ENCODE assay signal across 20 cellular contexts in the genomic region with DNA sequence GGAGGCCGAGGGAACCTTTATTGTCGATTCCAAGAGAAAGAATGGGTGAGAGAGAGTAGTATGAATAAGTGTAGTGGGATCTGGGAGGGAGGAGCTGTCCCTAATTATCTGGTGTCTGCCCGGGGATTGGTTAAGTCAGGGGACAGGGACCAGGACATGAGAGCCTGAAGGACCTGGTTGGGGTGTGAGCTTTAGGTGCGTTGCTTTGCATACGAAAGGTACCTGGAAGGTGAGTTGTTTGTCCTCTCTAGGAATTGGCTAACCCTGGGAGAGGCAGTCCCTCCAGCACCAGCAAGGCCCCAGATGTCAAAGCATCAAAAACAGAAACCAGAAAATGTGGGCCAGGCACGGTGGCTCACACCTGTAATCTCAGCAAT.
"Had no signal": no experiment of that assay in that cellular context is flagged by ENCODE, and none has a peak within 500 bp of the region (broad histone marks: within the 10 kb centered on the region; RNA-seq: fewer than 3 reads in every experiment).

No MANE protein-coding gene starts in this region.

- H3K36me3 Mint-ChIP-seq: mesothelial cell of epicardium had no signal

- H3K27ac Mint-ChIP-seq: activated CD4-positive, alpha-beta memory T cell treated with anti-CD3 and anti-CD28 coated beads, Interleukin-2, amount 10 ng/mL, durations not matched to agents 7 days and 5 days; mesothelial cell of epicardium had no signal

- H3K4me3 Mint-ChIP-seq: activated CD4-positive, alpha-beta memory T cell treated with anti-CD3 and anti-CD28 coated beads, Interleukin-2, amount 10 ng/mL, durations not matched to agents 7 days and 5 days; activated T-cell treated with anti-CD3 and anti-CD28 coated beads, Interleukin-2, amount 50 U/mL, for 4 hours; mesothelial cell of epicardium had no signal

- H3K27ac ChIP-seq: brain microvascular endothelial cell, foreskin keratinocyte, left ventricle myocardium inferior, neutrophil, ovary, psoas muscle, right atrium auricular region, suprapubic skin, tibial nerve had no signal

- H3K27me3 Mint-ChIP-seq: activated CD4-positive, alpha-beta memory T cell treated with anti-CD3 and anti-CD28 coated beads, Interleukin-2, amount 10 ng/mL, durations not matched to agents 7 days and 5 days had no signal

- ATAC-seq: foreskin keratinocyte, psoas muscle had no signal

- DNase-seq: activated CD4-positive, alpha-beta memory T cell treated with anti-CD3 and anti-CD28 coated beads, Interleukin-2, amount 10 ng/mL, durations not matched to agents 7 days and 5 days; activated naive CD4-positive, alpha-beta T cell treated with anti-CD3 and anti-CD28 coated beads, Interleukin-2, amount 50 U/mL, for 16 hours; activated T-cell treated with anti-CD3 and anti-CD28 coated beads, Interleukin-2, amount 50 U/mL, for 4 hours; brain microvascular endothelial cell; central memory CD4-positive, alpha-beta T cell; dermis blood vessel endothelial cell; effector CD8-positive, alpha-beta T cell; foreskin keratinocyte; left ventricle myocardium inferior; ovary; psoas muscle; stimulated activated CD4-positive, alpha-beta T cell treated with anti-CD3 and anti-CD28 coated beads, Interleukin-12 subunit alpha, Interleukin-12 subunit beta, amount 100 ng/mL, for 4 hours; stimulated activated CD4-positive, alpha-beta T cell treated with anti-CD3 and anti-CD28 coated beads, Interleukin-4, amount 100 ng/mL, for 4 hours; T-helper 1 cell had no signal

- H3K36me3 ChIP-seq: neutrophil, ovary, tibial nerve had no signal

- H3K4me3 ChIP-seq: left ventricle myocardium inferior, ovary, psoas muscle, right atrium auricular region, suprapubic skin, tibial nerve had no signal

- H3K4me1 Mint-ChIP-seq: activated CD4-positive, alpha-beta memory T cell treated with anti-CD3 and anti-CD28 coated beads, Interleukin-2, amount 10 ng/mL, durations not matched to agents 7 days and 5 days had no signal

- H3K27me3 ChIP-seq: brain microvascular endothelial cell, foreskin keratinocyte, ovary, right atrium auricular region, suprapubic skin, tibial nerve had no signal

- H3K9me3 ChIP-seq: left ventricle myocardium inferior, neutrophil, ovary, psoas muscle, right atrium auricular region, suprapubic skin, tibial nerve had no signal

- H3K4me1 ChIP-seq: foreskin keratinocyte had no signal

- H3K9me3 Mint-ChIP-seq: activated CD4-positive, alpha-beta memory T cell treated with anti-CD3 and anti-CD28 coated beads, Interleukin-2, amount 10 ng/mL, durations not matched to agents 7 days and 5 days; activated T-cell treated with anti-CD3 and anti-CD28 coated beads, Interleukin-2, amount 50 U/mL, for 4 hours; mesothelial cell of epicardium; naive thymus-derived CD8-positive, alpha-beta T cell had no signal
